In genomic region chr14:28188431-28188830, GRCh38 we compare ENCODE assay signal across 7 cellular contexts.
A peak's percentile ranks its signal among the peaks of the same experiment; 100 is the strongest.
DNase-seq lines count a peak whose midpoint lies in the region; TF ChIP-seq lines count a peak whose summit lies in the region.
"Not testable (repeated sequence)": the region's sequence is repeated elsewhere in the genome, so short reads cannot be mapped to it uniquely, and the experiment has no call there.

No MANE protein-coding gene starts in this region.

- H2AK5ac ChIP-seq in neuronal stem cell (ENCODE audit: low read depth, low read length), result not testable (repeated sequence)

- not testable (repeated sequence) for H3K23ac ChIP-seq in neuronal stem cell (ENCODE audit: low read depth, low read length, poor library complexity)

- not testable (repeated sequence) for H3K4me2 ChIP-seq in neuronal stem cell (ENCODE audit: insufficient read depth, low read length, poor library complexity, severe bottlenecking)

- H3K4me3 ChIP-seq in HUES48 (ENCODE audit: low read depth, low read length) (peak overlapping the region; percentile 57), NT2/D1 (ENCODE audit: insufficient read length, low read depth) (peak overlapping the region; percentile 49), cardiac muscle cell (peak overlapping the region; percentile 30), mesodermal cell (ENCODE audit: extremely low read depth, insufficient read depth, low read length, poor library complexity, severe bottlenecking) (peak overlapping the region; percentile 33), neuronal stem cell (ENCODE audit: low read length in 2 of 2) (peak overlapping the region in 1 of 2 donors; percentile 47)

- peak overlapping the region in 3 of 5 experiments; percentile 66 to 96 (median 68) for H3K27ac Mint-ChIP-seq in brain

- not testable (repeated sequence) for H3K36me3 Mint-ChIP-seq in brain

- not testable (repeated sequence) for TF ChIP-seq CTCF in brain (conservative IDR thresholded peaks at IDR 0.05); cardiac muscle cell (IDR thresholded peaks at IDR 0.05; ENCODE audit: low read depth, low read length)

- not testable (repeated sequence) for H3K4ac ChIP-seq in neuronal stem cell (ENCODE audit: low read length)

- H4K91ac ChIP-seq in neuronal stem cell (ENCODE audit: low read depth, low read length, poor library complexity), result not testable (repeated sequence)

- H3K18ac ChIP-seq in neuronal stem cell (ENCODE audit: low read length), result not testable (repeated sequence)

- not testable (repeated sequence) for H3K27ac ChIP-seq in HUES48 (ENCODE audit: low read depth, low read length); neuronal stem cell (replicated peaks; ENCODE audit: low read length)
- H3K27ac ChIP-seq in cardiac muscle cell (peak overlapping the region; percentile 50), mesodermal cell (ENCODE audit: low read depth, low read length, severe bottlenecking) (peak overlapping the region; percentile 49)

- peak overlapping the region; percentile 45 for H2AFZ ChIP-seq in neuronal stem cell (ENCODE audit: low read length)

- not testable (repeated sequence) for H3K4me1 Mint-ChIP-seq in brain

- H3K9me3 Mint-ChIP-seq in brain, result peaks cover 2 to 22% (median 18%) of the 10 kb centered on the region in 5 experiments

- peak; percentile 17 for DNase-seq in DMS53 (lab: John Stamatoyannopoulos, UW)
- DNase-seq in NT2/D1 (ENCODE audit: low read depth, low spot score); cardiac muscle cell (ENCODE audit: low read depth in 1 of 2, low spot score in 1 of 2); neuronal stem cell (ENCODE audit: low spot score): not testable (repeated sequence)

- not testable (repeated sequence) for H2BK15ac ChIP-seq in neuronal stem cell (ENCODE audit: low read length)

- peak overlapping the region; percentile 74 to 89 (median 82) for H3K4me3 Mint-ChIP-seq in brain

- H3K36me3 ChIP-seq in HUES48 (ENCODE audit: control insufficient read depth, insufficient read depth, low read length); NT2/D1 (ENCODE audit: insufficient read depth, insufficient read length, low read length); cardiac muscle cell; mesodermal cell (ENCODE audit: control insufficient read depth, insufficient read depth, low read length); neuronal stem cell (replicated peaks in 1 of 2; ENCODE audit: control insufficient read depth in 2 of 2, insufficient read depth in 2 of 2, low read length in 2 of 2): not testable (repeated sequence)

- H3K9ac ChIP-seq in HUES48 (ENCODE audit: low read depth, low read length), result peak overlapping the region; percentile 82
- peak overlapping the region; percentile 32 for H3K9ac ChIP-seq in NT2/D1 (ENCODE audit: insufficient read length, low read depth)
- not testable (repeated sequence) for H3K9ac ChIP-seq in neuronal stem cell (ENCODE audit: low read depth, low read length, poor library complexity)

- H4K8ac ChIP-seq in neuronal stem cell (ENCODE audit: low read depth, low read length), result not testable (repeated sequence)

- not testable (repeated sequence) for H3K14ac ChIP-seq in neuronal stem cell (ENCODE audit: low read length)

- not testable (repeated sequence) for H3K9me3 ChIP-seq in HUES48 (ENCODE audit: control insufficient read depth, insufficient read depth, low read length); NT2/D1 (ENCODE audit: insufficient read depth, low read length); cardiac muscle cell (ENCODE audit: low read depth); mesodermal cell (ENCODE audit: control insufficient read depth, low read length); neuronal stem cell (replicated peaks in 1 of 2; ENCODE audit: control insufficient read depth in 2 of 2, insufficient read depth in 1 of 2, low read depth in 1 of 2, low read length in 2 of 2)

- 59 to 68% methylated on average over 11 to 13 of the region's 26 CpGs for WGBS in mesodermal cell (ENCODE audit: insufficient coverage in 2 of 2), 2 experiments
- whole genome bisulfite sequencing in neuronal stem cell (ENCODE audit: extremely low coverage in 2 of 2, insufficient read length in 2 of 2, insufficient replicate concordance in 1 of 2), 2 donors, result no CpG with 5 or more reads among the region's 26 CpGs

- not testable (repeated sequence) for H2BK12ac ChIP-seq in neuronal stem cell (ENCODE audit: low read length)

- not testable (repeated sequence) for H3K27me3 ChIP-seq in HUES48 (ENCODE audit: control insufficient read depth, insufficient read depth, low read length); NT2/D1 (ENCODE audit: insufficient read depth, insufficient read length); cardiac muscle cell; neuronal stem cell (ENCODE audit: control insufficient read depth in 3 of 3, insufficient read depth in 3 of 3, low read depth in 1 of 3, low read length in 3 of 3)

- H2BK120ac ChIP-seq in neuronal stem cell (ENCODE audit: low read depth, low read length), result not testable (repeated sequence)

- not testable (repeated sequence) for H2BK5ac ChIP-seq in neuronal stem cell (ENCODE audit: low read length)

- H3K27me3 Mint-ChIP-seq in brain, result not testable (repeated sequence)

- not testable (repeated sequence) for H3K79me1 ChIP-seq in neuronal stem cell (ENCODE audit: low read depth, low read length)

- not testable (repeated sequence) for H3K4me1 ChIP-seq in HUES48 (ENCODE audit: control insufficient read depth, insufficient read depth, low read length); NT2/D1 (ENCODE audit: insufficient read depth, insufficient read length); cardiac muscle cell (ENCODE audit: low read depth); mesodermal cell (ENCODE audit: control insufficient read depth, insufficient read depth, low read length, poor library complexity, severe bottlenecking); neuronal stem cell (ENCODE audit: control insufficient read depth in 2 of 2, insufficient read depth in 1 of 2, low read depth in 1 of 2, low read length in 2 of 2)
